Comparison of ENCODE assay signal across 28 cellular contexts in genomic region chr4:95754667-95755066, GRCh38.
"Had no signal": no experiment of that assay in that cellular context is flagged by ENCODE, and none has a peak within 500 bp of the region (broad histone marks: within the 10 kb centered on the region; RNA-seq: fewer than 3 reads in every experiment).

No MANE protein-coding gene starts in this region.

- H3K4me3 ChIP-seq: colonic mucosa, coronary artery, dorsolateral prefrontal cortex, esophagus muscularis mucosa, esophagus squamous epithelium, gastrocnemius medialis, gastroesophageal sphincter, heart left ventricle, heart right ventricle had no signal

- ATAC-seq: effector memory CD8-positive, alpha-beta T cell; esophagus mucosa; foreskin keratinocyte; gastrocnemius medialis; gastroesophageal sphincter; heart left ventricle; heart right ventricle had no signal

- H3K27ac ChIP-seq: colonic mucosa, coronary artery, dorsolateral prefrontal cortex, epithelial cell of prostate, esophagus muscularis mucosa, esophagus squamous epithelium, foreskin keratinocyte, gastrocnemius medialis, gastroesophageal sphincter, heart left ventricle, heart right ventricle had no signal

- H3K9me3 ChIP-seq: colonic mucosa, esophagus muscularis mucosa, esophagus squamous epithelium, gastrocnemius medialis, gastroesophageal sphincter, heart left ventricle had no signal

- H3K27me3 ChIP-seq: colonic mucosa, dorsolateral prefrontal cortex, esophagus muscularis mucosa, esophagus squamous epithelium, foreskin keratinocyte, gastrocnemius medialis, gastroesophageal sphincter, heart left ventricle, heart right ventricle had no signal

- H3K4me1 ChIP-seq: colonic mucosa, esophagus muscularis mucosa, esophagus squamous epithelium, gastrocnemius medialis, gastroesophageal sphincter, heart left ventricle, heart right ventricle had no signal

- FAIRE-seq: colon, endometrium, endothelial cell of umbilical vein, frontal cortex had no signal

- H3K36me3 ChIP-seq: colonic mucosa, esophagus muscularis mucosa, esophagus squamous epithelium, gastrocnemius medialis, gastroesophageal sphincter, heart left ventricle, heart right ventricle had no signal

- DNase-seq: colonic mucosa; cortex of kidney; dermis blood vessel endothelial cell; dorsolateral prefrontal cortex; effector CD4-positive, alpha-beta T cell; effector CD8-positive, alpha-beta T cell; effector memory CD4-positive, alpha-beta T cell; effector memory CD8-positive, alpha-beta T cell; endodermal cell; erythroblast; esophagus squamous epithelium; foreskin fibroblast; foreskin keratinocyte; foreskin melanocyte; gastrocnemius medialis; glutamatergic neuron; head of caudate nucleus; heart left ventricle; heart right ventricle had no signal
